ENCODE assay signal across 1 cellular context in the genomic region with DNA sequence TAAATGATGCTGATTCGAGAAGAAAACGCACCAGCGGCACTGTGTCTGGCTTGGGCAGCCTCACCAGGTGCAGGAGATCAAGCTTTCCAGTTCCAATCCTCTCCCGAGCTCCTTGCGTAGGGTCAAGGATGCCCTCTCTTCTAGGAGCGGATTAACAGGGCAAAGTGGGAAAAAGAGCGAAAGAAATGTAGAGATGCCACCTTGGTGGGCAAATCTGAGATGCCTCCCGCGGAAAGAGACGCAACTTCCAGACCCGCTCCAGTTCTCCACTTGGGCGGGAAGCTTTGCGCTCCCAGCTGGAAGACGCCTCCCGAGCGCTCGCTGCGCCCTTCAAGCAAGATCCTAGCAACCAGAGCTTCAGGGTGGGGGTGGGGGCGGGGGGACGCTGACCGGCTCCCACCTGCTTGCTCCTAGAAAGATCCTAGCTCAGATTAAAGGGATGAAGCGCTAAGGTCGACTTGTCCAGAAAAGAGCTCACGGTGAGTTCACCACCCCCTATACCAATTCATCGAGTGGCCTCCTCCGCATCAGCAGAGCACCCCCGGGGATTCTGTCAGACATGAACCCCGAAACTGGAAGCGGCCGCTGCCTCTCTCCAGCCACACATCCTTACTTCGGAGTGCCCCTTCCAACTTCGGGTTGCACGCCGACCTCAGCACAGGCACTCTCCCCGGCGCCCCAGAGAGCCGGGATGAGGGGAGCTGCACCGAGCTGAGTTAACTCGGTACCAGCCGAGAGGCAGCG.
TF ChIP-seq lines count a peak whose summit lies in the region.

No MANE protein-coding gene starts in this region.

TF ChIP-seq in GM12878, 131 proteins besides CTCF, POLR2A, EP300 and RAD21:
- TF ChIP-seq SUZ12 (IDR thresholded peaks at IDR 0.05; ENCODE audit: unreplicated experiment) (peak; percentile 13), NFIC (IDR thresholded peaks at IDR 0.05; ENCODE audit: low read depth, low read length) (no peak)
